Comparison of ENCODE assay signal across 28 cellular contexts in genomic region chr7:152865461-152865860, GRCh38.
"Had no signal": no experiment of that assay in that cellular context is flagged by ENCODE, and none has a peak within 500 bp of the region (broad histone marks: within the 10 kb centered on the region; RNA-seq: fewer than 3 reads in every experiment).

No MANE protein-coding gene starts in this region.

- DNase-seq: activated CD4-positive, alpha-beta T cell treated with anti-CD3 and anti-CD28 coated beads, Interleukin-2, amount 50 U/mL, for 48 hours; activated gamma-delta T cell; activated naive CD4-positive, alpha-beta T cell treated with anti-CD3 and anti-CD28 coated beads, Interleukin-2, amount 10 ng/mL, durations not matched to agents 7 days and 5 days; amygdala; central memory CD4-positive, alpha-beta T cell; dermis blood vessel endothelial cell; effector CD8-positive, alpha-beta T cell; esophagus squamous epithelium; left ventricle myocardium superior; mammary epithelial cell; nephron progenitor cell; nucleus accumbens; psoas muscle; sigmoid colon; small intestine; stimulated activated CD4-positive, alpha-beta T cell treated with anti-CD3 and anti-CD28 coated beads, Interleukin-4, amount 100 ng/mL, for 24 hours; T-helper 17 cell; T1000; tibial artery; upper lobe of right lung; WERI-Rb-1 had no signal

- H2AFZ ChIP-seq: parathyroid adenoma had no signal

- H3K9ac ChIP-seq: parathyroid adenoma had no signal

- H3K4me1 ChIP-seq: esophagus squamous epithelium, parathyroid adenoma, psoas muscle, sigmoid colon, stomach, suprapubic skin, tibial artery, upper lobe of right lung had no signal

- H3K9me3 ChIP-seq: esophagus squamous epithelium, psoas muscle, sigmoid colon, stomach, suprapubic skin, tibial artery, upper lobe of right lung had no signal

- H3K27ac ChIP-seq: epithelial cell of prostate, esophagus squamous epithelium, parathyroid adenoma, psoas muscle, sigmoid colon, stomach, suprapubic skin, tibial artery, upper lobe of right lung, WERI-Rb-1 had no signal

- H3K27me3 ChIP-seq: esophagus squamous epithelium, sigmoid colon, stomach, suprapubic skin, tibial artery, upper lobe of right lung had no signal

- H3K9me3 Mint-ChIP-seq: activated naive CD4-positive, alpha-beta T cell treated with anti-CD3 and anti-CD28 coated beads, Interleukin-2, amount 10 ng/mL, durations not matched to agents 7 days and 5 days; nephron progenitor cell; stimulated activated effector memory CD8-positive, alpha-beta T cell treated with anti-CD3 and anti-CD28 coated beads, Interleukin-12 subunit alpha, Interleukin-12 subunit beta, amount 100 ng/mL, for 72 hours had no signal

- H3K4me3 Mint-ChIP-seq: activated naive CD4-positive, alpha-beta T cell treated with anti-CD3 and anti-CD28 coated beads, Interleukin-2, amount 10 ng/mL, durations not matched to agents 7 days and 5 days; nephron progenitor cell; stimulated activated effector memory CD8-positive, alpha-beta T cell treated with anti-CD3 and anti-CD28 coated beads, Interleukin-12 subunit alpha, Interleukin-12 subunit beta, amount 100 ng/mL, for 72 hours; T-helper 17 cell had no signal

- H3K36me3 Mint-ChIP-seq: activated naive CD4-positive, alpha-beta T cell treated with anti-CD3 and anti-CD28 coated beads, Interleukin-2, amount 10 ng/mL, durations not matched to agents 7 days and 5 days; stimulated activated effector memory CD8-positive, alpha-beta T cell treated with anti-CD3 and anti-CD28 coated beads, Interleukin-12 subunit alpha, Interleukin-12 subunit beta, amount 100 ng/mL, for 72 hours had no signal

- H3K36me3 ChIP-seq: esophagus squamous epithelium, sigmoid colon, upper lobe of right lung, WERI-Rb-1 had no signal

- H3K4me1 Mint-ChIP-seq: activated naive CD4-positive, alpha-beta T cell treated with anti-CD3 and anti-CD28 coated beads, Interleukin-2, amount 10 ng/mL, durations not matched to agents 7 days and 5 days had no signal

- ATAC-seq: activated CD4-positive, CD25-positive, alpha-beta regulatory T cell treated with anti-CD3 and anti-CD28 coated beads, Interleukin-2, amount 50 U/mL, for 24 hours; left ventricle myocardium superior; psoas muscle; SK-N-SH treated with all-trans-retinoic acid at 6 μM for 48 hours; stimulated activated effector memory CD8-positive, alpha-beta T cell treated with anti-CD3 and anti-CD28 coated beads, Interleukin-12 subunit alpha, Interleukin-12 subunit beta, amount 100 ng/mL, for 72 hours; T-helper 17 cell; upper lobe of right lung had no signal

- H3K27me3 Mint-ChIP-seq: activated naive CD4-positive, alpha-beta T cell treated with anti-CD3 and anti-CD28 coated beads, Interleukin-2, amount 10 ng/mL, durations not matched to agents 7 days and 5 days; T-helper 17 cell had no signal

- H3K27ac Mint-ChIP-seq: activated naive CD4-positive, alpha-beta T cell treated with anti-CD3 and anti-CD28 coated beads, Interleukin-2, amount 10 ng/mL, durations not matched to agents 7 days and 5 days; nephron progenitor cell; stimulated activated effector memory CD8-positive, alpha-beta T cell treated with anti-CD3 and anti-CD28 coated beads, Interleukin-12 subunit alpha, Interleukin-12 subunit beta, amount 100 ng/mL, for 72 hours; T-helper 17 cell had no signal

- H3K4me3 ChIP-seq: esophagus squamous epithelium, psoas muscle, sigmoid colon, stomach, suprapubic skin, tibial artery, upper lobe of right lung had no signal
